18 cellular contexts compared by ENCODE assay signal in genomic region chr21:32094792-32095191, GRCh38.
A peak's percentile ranks its signal among the peaks of the same experiment; 100 is the strongest.
DNase-seq lines count a peak whose midpoint lies in the region; TF ChIP-seq lines count a peak whose summit lies in the region.
"Had no signal": no experiment of that assay in that cellular context is flagged by ENCODE, and none has a peak within 500 bp of the region (broad histone marks: within the 10 kb centered on the region; RNA-seq: fewer than 3 reads in every experiment).

No MANE protein-coding gene starts in this region.

- no peak overlapping the region for H3K18ac ChIP-seq in mesendoderm (ENCODE audit: low read length)

- no peaks in the 10 kb centered on the region for H3K27me3 ChIP-seq in mesendoderm (ENCODE audit: insufficient read depth, low read length, poor library complexity)
- H3K27me3 ChIP-seq: dorsolateral prefrontal cortex, gastroesophageal sphincter, neutrophil, upper lobe of left lung had no signal

- no peak overlapping the region for H4K5ac ChIP-seq in mesendoderm (ENCODE audit: low read length)

- no peak overlapping the region for H2BK5ac ChIP-seq in mesendoderm (ENCODE audit: low read length)

- no peaks in the 10 kb centered on the region for H3K36me3 ChIP-seq in mesendoderm (ENCODE audit: control insufficient read depth, insufficient read depth, low read length)
- H3K36me3 ChIP-seq: gastroesophageal sphincter, HAP-1, neutrophil, upper lobe of left lung had no signal

- H3K27ac ChIP-seq in mesendoderm (ENCODE audit: low read depth, low read length): no peak overlapping the region
- H3K27ac ChIP-seq: dorsolateral prefrontal cortex, gastroesophageal sphincter, neutrophil, upper lobe of left lung had no signal

- H2BK120ac ChIP-seq in mesendoderm (ENCODE audit: low read depth, low read length): no peak overlapping the region

- H3K79me1 ChIP-seq in mesendoderm (ENCODE audit: low read length): no peaks in the 10 kb centered on the region

- H4K8ac ChIP-seq in mesendoderm (ENCODE audit: low read depth, low read length): no peak overlapping the region

- no peak overlapping the region for H3K9ac ChIP-seq in mesendoderm (ENCODE audit: low read length)

- DNase-seq in NCI-H82 (lab: John Stamatoyannopoulos, UW) (peak; percentile 60), NCI-H82 treated with DMSO at 0.1 percent for 48 hours (lab: John Stamatoyannopoulos, UW; ENCODE audit: unreplicated experiment) (no peak), dermis blood vessel endothelial cell (peak; percentile 42), mesendoderm (peak; percentile 72), AML-193 (lab: John Stamatoyannopoulos, UW) (no peak), activated T-cell treated with anti-CD3 and anti-CD28 coated beads for 4 hours (no peak), GF-D8 (lab: John Stamatoyannopoulos, UW) (no peak)
- DNase-seq: ACHN; activated CD4-positive, alpha-beta T cell treated with anti-CD3 and anti-CD28 coated beads for 1 hour; activated T-cell treated with anti-CD3 and anti-CD28 coated beads, Interleukin-2, amount 50 U/mL, for 72 hours; DND-41; dorsolateral prefrontal cortex; NCI-H774; upper lobe of left lung had no signal

- H3K4me3 ChIP-seq in mesendoderm (ENCODE audit: low read length): no peak overlapping the region
- H3K4me3 ChIP-seq: dorsolateral prefrontal cortex, gastroesophageal sphincter, HAP-1, upper lobe of left lung had no signal

- no peaks in the 10 kb centered on the region for H3K4me1 ChIP-seq in mesendoderm (ENCODE audit: control insufficient read depth, low read depth, low read length)
- H3K4me1 ChIP-seq: gastroesophageal sphincter, HAP-1, upper lobe of left lung had no signal

- no peak overlapping the region for H3K4me2 ChIP-seq in mesendoderm (ENCODE audit: low read length)

- no peaks in the 10 kb centered on the region for H3K79me2 ChIP-seq in mesendoderm (ENCODE audit: control insufficient read depth, insufficient read depth, low read length)

- WGBS in mesendoderm (ENCODE audit: extremely low coverage, insufficient coverage, low lambda C conversion rate): no CpG with 5 or more reads among the region's 2 CpGs

- no peak for TF ChIP-seq EP300 in Ishikawa (IDR thresholded peaks at IDR 0.05; ENCODE audit: borderline replicate concordance)

- H2BK15ac ChIP-seq in mesendoderm (replicated peaks; ENCODE audit: low read depth): no peak overlapping the region

- H2AK5ac ChIP-seq in mesendoderm (ENCODE audit: low read length): no peak overlapping the region

- no peak overlapping the region for H3K4ac ChIP-seq in mesendoderm (ENCODE audit: low read depth, low read length)

- no peak overlapping the region for H3K23ac ChIP-seq in mesendoderm (ENCODE audit: low read length)

- H3K56ac ChIP-seq in mesendoderm (ENCODE audit: low read length): no peak overlapping the region

- no peak for TF ChIP-seq RAD21 in Ishikawa (IDR thresholded peaks at IDR 0.05; ENCODE audit: low read depth)

TF ChIP-seq in Ishikawa, 13 proteins besides CTCF, POLR2A, EP300 and RAD21:
- TF ChIP-seq USF1 (IDR thresholded peaks at IDR 0.05) (peak; percentile 93), EGR1 (IDR thresholded peaks at IDR 0.05) (no peak)

Comparison
In these comparisons a context has a peak if more than half of its experiments do, and no peak if none do; other contexts are left out.
1. DNase-seq: peak in NCI-H82 (single experiment), dermis blood vessel endothelial cell (single experiment) and mesendoderm (single experiment); none in NCI-H82 treated with DMSO at 0.1 percent for 48 hours (single experiment), AML-193 (0 of 2), activated T-cell treated with anti-CD3 and anti-CD28 coated beads for 4 hours (single experiment) and GF-D8 (single experiment).